ENCODE assay signal across 28 cellular contexts in genomic region chr3:47525617-47526016, GRCh38.
"Had no signal": no experiment of that assay in that cellular context is flagged by ENCODE, and none has a peak within 500 bp of the region (broad histone marks: within the 10 kb centered on the region; RNA-seq: fewer than 3 reads in every experiment).

No MANE protein-coding gene starts in this region.

- H3K4me3 Mint-ChIP-seq: immature natural killer cell; mesothelial cell of epicardium; naive thymus-derived CD4-positive, alpha-beta T cell; natural killer cell treated with Interleukin-12 subunit alpha and Interleukin-12 subunit beta and Interleukin-15 and Interleukin-18, amount 100 ng/mL, for 72 hours; stimulated activated effector memory CD8-positive, alpha-beta T cell treated with anti-CD3 and anti-CD28 coated beads, Interleukin-12 subunit alpha, Interleukin-12 subunit beta, amount 100 ng/mL, for 72 hours; stimulated activated naive CD8-positive, alpha-beta T cell treated with anti-CD3 and anti-CD28 coated beads, Interleukin-15, Interleukin-2, amounts not matched to agents 100 ng/mL and 50 ng/mL, for 24 hours had no signal

- H3K27ac ChIP-seq: left lung, lower lobe of right lung, parathyroid adenoma, right atrium auricular region, spleen, suprapubic skin, thoracic aorta, tibial artery, upper lobe of right lung had no signal

- H3K36me3 Mint-ChIP-seq: immature natural killer cell; mesothelial cell of epicardium; natural killer cell treated with Interleukin-12 subunit alpha and Interleukin-12 subunit beta and Interleukin-15 and Interleukin-18, amount 100 ng/mL, for 72 hours; stimulated activated effector memory CD8-positive, alpha-beta T cell treated with anti-CD3 and anti-CD28 coated beads, Interleukin-12 subunit alpha, Interleukin-12 subunit beta, amount 100 ng/mL, for 72 hours had no signal

- H3K9ac ChIP-seq: parathyroid adenoma had no signal

- H3K27ac Mint-ChIP-seq: immature natural killer cell; mesothelial cell of epicardium; naive thymus-derived CD4-positive, alpha-beta T cell; natural killer cell treated with Interleukin-12 subunit alpha and Interleukin-12 subunit beta and Interleukin-15 and Interleukin-18, amount 100 ng/mL, for 72 hours; progenitor cell of endocrine pancreas; stimulated activated effector memory CD8-positive, alpha-beta T cell treated with anti-CD3 and anti-CD28 coated beads, Interleukin-12 subunit alpha, Interleukin-12 subunit beta, amount 100 ng/mL, for 72 hours; stimulated activated naive CD8-positive, alpha-beta T cell treated with anti-CD3 and anti-CD28 coated beads, Interleukin-15, Interleukin-2, amounts not matched to agents 100 ng/mL and 50 ng/mL, for 24 hours had no signal

- ATAC-seq: left colon; left lung; lower lobe of right lung; naive thymus-derived CD4-positive, alpha-beta T cell; natural killer cell treated with Interleukin-12 subunit alpha and Interleukin-12 subunit beta and Interleukin-15 and Interleukin-18, amount 100 ng/mL, for 72 hours; sciatic nerve; stimulated activated effector memory CD8-positive, alpha-beta T cell treated with anti-CD3 and anti-CD28 coated beads, Interleukin-12 subunit alpha, Interleukin-12 subunit beta, amount 100 ng/mL, for 72 hours; upper lobe of right lung had no signal

- H3K9me3 ChIP-seq: left lung, lower lobe of right lung, right atrium auricular region, suprapubic skin, thoracic aorta, tibial artery, upper lobe of right lung had no signal

- H3K4me1 Mint-ChIP-seq: mesothelial cell of epicardium had no signal

- H3K36me3 ChIP-seq: left lung, lower lobe of right lung, right atrium auricular region, spleen, suprapubic skin, thoracic aorta, tibial artery, upper lobe of right lung had no signal

- H3K27me3 ChIP-seq: left lung, right atrium auricular region, spleen, suprapubic skin, tibial artery, upper lobe of right lung had no signal

- H3K27me3 Mint-ChIP-seq: natural killer cell treated with Interleukin-12 subunit alpha and Interleukin-12 subunit beta and Interleukin-15 and Interleukin-18, amount 100 ng/mL, for 72 hours; stimulated activated naive CD8-positive, alpha-beta T cell treated with anti-CD3 and anti-CD28 coated beads, Interleukin-15, Interleukin-2, amounts not matched to agents 100 ng/mL and 50 ng/mL, for 24 hours had no signal

- DNase-seq: head of caudate nucleus; hippocampal formation; immature natural killer cell; kidney; left colon; left lung; lower lobe of right lung; mammary epithelial cell; mesendoderm; naive thymus-derived CD4-positive, alpha-beta T cell; nucleus accumbens; small intestine; spleen; stimulated activated CD4-positive, alpha-beta T cell treated with anti-CD3 and anti-CD28 coated beads, Interleukin-4, amount 100 ng/mL, for 24 hours; stimulated activated naive CD4-positive, alpha-beta T cell; tibial artery; trophoblast cell; upper lobe of right lung had no signal

- H3K4me3 ChIP-seq: left lung, lower lobe of right lung, right atrium auricular region, spleen, suprapubic skin, thoracic aorta, tibial artery, upper lobe of right lung had no signal

- H3K79me2 ChIP-seq: parathyroid adenoma had no signal

- H3K4me1 ChIP-seq: parathyroid adenoma, right atrium auricular region had no signal

- H2AFZ ChIP-seq: parathyroid adenoma had no signal

- H3K9me3 Mint-ChIP-seq: natural killer cell treated with Interleukin-12 subunit alpha and Interleukin-12 subunit beta and Interleukin-15 and Interleukin-18, amount 100 ng/mL, for 72 hours had no signal
